In genomic region chr1:42730988-42731387, GRCh38 we compare ENCODE assay signal across 1 cellular context.
A peak's percentile ranks its signal among the peaks of the same experiment; 100 is the strongest.
TF ChIP-seq lines count a peak whose summit lies in the region.

No MANE protein-coding gene starts in this region.

TF ChIP-seq in HCT116, 20 proteins besides CTCF, POLR2A, EP300 and RAD21:
- no peak for TF ChIP-seq ELF1 (IDR thresholded peaks at IDR 0.05; ENCODE audit: borderline replicate concordance, low read depth)
- TF ChIP-seq FOSL1 (IDR thresholded peaks at IDR 0.05; ENCODE audit: low read depth) = peak; percentile 69
- TF ChIP-seq ZFX (IDR thresholded peaks at IDR 0.05) = no peak
- no peak for TF ChIP-seq CEBPB (IDR thresholded peaks at IDR 0.05; ENCODE audit: low read depth)
- no peak for TF ChIP-seq SRF (IDR thresholded peaks at IDR 0.05; ENCODE audit: low read depth)
- TF ChIP-seq SP1 (IDR thresholded peaks at IDR 0.05; ENCODE audit: low read depth) = no peak
- no peak for TF ChIP-seq POLR2AphosphoS5 (IDR thresholded peaks at IDR 0.05; ENCODE audit: low read depth, low read length)
- TF ChIP-seq CBX3 (IDR thresholded peaks at IDR 0.05; ENCODE audit: low read depth) = peak; percentile 54; the same call in 1 of the 2 replicates
- TF ChIP-seq, protein P1, sequence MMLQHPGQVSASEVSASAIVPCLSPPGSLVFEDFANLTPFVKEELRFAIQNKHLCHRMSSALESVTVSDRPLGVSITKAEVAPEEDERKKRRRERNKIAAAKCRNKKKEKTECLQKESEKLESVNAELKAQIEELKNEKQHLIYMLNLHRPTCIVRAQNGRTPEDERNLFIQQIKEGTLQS (IDR thresholded peaks at IDR 0.05) = no peak
- no peak for TF ChIP-seq JUND (IDR thresholded peaks at IDR 0.05)
- no peak for TF ChIP-seq EZH2phosphoT487 (IDR thresholded peaks at IDR 0.05; ENCODE audit: borderline replicate concordance)
- TF ChIP-seq TCF7L2 (IDR thresholded peaks at IDR 0.05; ENCODE audit: borderline replicate concordance, extremely low read depth, insufficient read depth, insufficient read length) = no peak
- no peak for TF ChIP-seq ZNF274 (IDR thresholded peaks at IDR 0.05; ENCODE audit: low read depth, low read length)
- no peak for TF ChIP-seq EZH2 (IDR thresholded peaks at IDR 0.05)
- TF ChIP-seq SIN3A (IDR thresholded peaks at IDR 0.05; ENCODE audit: low read depth) = no peak
- no peak for TF ChIP-seq EGR1 (IDR thresholded peaks at IDR 0.05; ENCODE audit: low read depth)
- TF ChIP-seq, protein P2, sequence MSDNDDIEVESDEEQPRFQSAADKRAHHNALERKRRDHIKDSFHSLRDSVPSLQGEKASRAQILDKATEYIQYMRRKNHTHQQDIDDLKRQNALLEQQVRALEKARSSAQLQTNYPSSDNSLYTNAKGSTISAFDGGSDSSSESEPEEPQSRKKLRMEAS (IDR thresholded peaks at IDR 0.05) = no peak
